1 cellular context compared by ENCODE assay signal in the genomic region with DNA sequence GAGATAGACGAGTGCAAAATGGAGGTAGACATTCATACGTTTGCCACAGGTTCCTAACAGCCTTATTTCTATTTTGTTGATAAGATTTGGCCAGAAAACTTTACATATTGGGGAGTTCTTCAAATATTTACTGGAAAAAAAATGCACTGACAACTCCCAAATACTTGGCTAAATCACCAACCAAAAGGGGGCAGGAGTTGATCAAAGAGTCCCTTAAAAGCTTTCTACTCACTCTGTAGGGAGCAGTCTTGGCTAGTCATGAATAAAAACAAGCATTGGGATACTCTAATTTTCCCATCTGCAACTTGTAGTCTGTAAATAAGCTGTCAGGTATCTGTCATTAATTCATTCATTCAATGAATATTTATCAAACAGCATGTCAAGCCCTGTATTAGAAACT.
TF ChIP-seq lines count a peak whose summit lies in the region.

No MANE protein-coding gene starts in this region.

TF ChIP-seq in endothelial cell of umbilical vein, 7 proteins besides CTCF, POLR2A, EP300 and RAD21:
- TF ChIP-seq GATA2 (IDR thresholded peaks at IDR 0.05; ENCODE audit: insufficient read depth, insufficient read length, low read depth, low read length) (no peak), FOS (IDR thresholded peaks at IDR 0.05; ENCODE audit: borderline replicate concordance, insufficient read depth, low read length) (no peak), EZH2 (IDR thresholded peaks at IDR 0.05; ENCODE audit: borderline replicate concordance, low read depth, low read length, severe bottlenecking) (no peak), MYC (IDR thresholded peaks at IDR 0.05; ENCODE audit: low read depth, low read length) (no peak), MAX (IDR thresholded peaks at IDR 0.05; ENCODE audit: insufficient read depth, insufficient read length) (no peak), POLR2AphosphoS5 (IDR thresholded peaks at IDR 0.05; ENCODE audit: insufficient read depth, low read depth, low read length) (no peak), JUN (IDR thresholded peaks at IDR 0.05; ENCODE audit: borderline replicate concordance, insufficient read depth, insufficient read length, low read depth) (no peak)
